Comparison of ENCODE assay signal across 1 cellular context in the genomic region with DNA sequence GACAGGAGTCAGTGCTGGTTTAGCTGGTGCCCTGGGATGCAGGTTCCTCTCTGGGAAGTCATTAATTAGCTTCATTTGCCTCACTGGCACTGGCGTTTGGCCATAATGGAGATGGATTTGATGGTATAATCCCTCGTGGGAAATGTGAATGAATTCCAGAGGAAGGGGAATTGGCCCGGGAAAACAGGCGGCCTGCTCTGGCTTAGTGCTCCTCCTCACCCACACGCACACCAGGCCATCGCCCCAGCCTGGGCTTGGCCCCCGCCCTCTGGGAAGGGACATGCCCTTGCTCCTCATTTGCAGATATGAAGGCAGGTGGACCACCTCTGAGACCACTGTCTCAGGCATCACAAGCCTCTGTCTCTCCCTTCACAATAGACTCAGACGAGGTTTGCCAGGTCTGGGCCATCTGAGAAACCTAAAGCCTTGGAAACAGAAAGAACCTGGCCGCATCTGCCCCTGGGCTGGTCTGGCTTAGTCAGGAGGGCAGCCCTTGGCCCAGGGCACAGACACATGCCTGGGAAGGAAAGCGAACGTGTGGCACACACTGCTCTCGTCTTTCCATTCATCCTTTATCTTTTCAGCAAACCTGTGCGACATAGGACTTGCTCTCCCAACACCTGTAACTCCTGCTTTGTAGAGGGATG.
TF ChIP-seq lines count a peak whose summit lies in the region.

No MANE protein-coding gene starts in this region.

TF ChIP-seq in H1, 55 proteins besides CTCF, POLR2A, EP300 and RAD21 (continued from another document):
- no peak for TF ChIP-seq BRCA1 (IDR thresholded peaks at IDR 0.05; ENCODE audit: low read depth, low read length)
- no peak for TF ChIP-seq YY1 (IDR thresholded peaks at IDR 0.05; ENCODE audit: low read depth, low read length)
- TF ChIP-seq, protein P1, sequence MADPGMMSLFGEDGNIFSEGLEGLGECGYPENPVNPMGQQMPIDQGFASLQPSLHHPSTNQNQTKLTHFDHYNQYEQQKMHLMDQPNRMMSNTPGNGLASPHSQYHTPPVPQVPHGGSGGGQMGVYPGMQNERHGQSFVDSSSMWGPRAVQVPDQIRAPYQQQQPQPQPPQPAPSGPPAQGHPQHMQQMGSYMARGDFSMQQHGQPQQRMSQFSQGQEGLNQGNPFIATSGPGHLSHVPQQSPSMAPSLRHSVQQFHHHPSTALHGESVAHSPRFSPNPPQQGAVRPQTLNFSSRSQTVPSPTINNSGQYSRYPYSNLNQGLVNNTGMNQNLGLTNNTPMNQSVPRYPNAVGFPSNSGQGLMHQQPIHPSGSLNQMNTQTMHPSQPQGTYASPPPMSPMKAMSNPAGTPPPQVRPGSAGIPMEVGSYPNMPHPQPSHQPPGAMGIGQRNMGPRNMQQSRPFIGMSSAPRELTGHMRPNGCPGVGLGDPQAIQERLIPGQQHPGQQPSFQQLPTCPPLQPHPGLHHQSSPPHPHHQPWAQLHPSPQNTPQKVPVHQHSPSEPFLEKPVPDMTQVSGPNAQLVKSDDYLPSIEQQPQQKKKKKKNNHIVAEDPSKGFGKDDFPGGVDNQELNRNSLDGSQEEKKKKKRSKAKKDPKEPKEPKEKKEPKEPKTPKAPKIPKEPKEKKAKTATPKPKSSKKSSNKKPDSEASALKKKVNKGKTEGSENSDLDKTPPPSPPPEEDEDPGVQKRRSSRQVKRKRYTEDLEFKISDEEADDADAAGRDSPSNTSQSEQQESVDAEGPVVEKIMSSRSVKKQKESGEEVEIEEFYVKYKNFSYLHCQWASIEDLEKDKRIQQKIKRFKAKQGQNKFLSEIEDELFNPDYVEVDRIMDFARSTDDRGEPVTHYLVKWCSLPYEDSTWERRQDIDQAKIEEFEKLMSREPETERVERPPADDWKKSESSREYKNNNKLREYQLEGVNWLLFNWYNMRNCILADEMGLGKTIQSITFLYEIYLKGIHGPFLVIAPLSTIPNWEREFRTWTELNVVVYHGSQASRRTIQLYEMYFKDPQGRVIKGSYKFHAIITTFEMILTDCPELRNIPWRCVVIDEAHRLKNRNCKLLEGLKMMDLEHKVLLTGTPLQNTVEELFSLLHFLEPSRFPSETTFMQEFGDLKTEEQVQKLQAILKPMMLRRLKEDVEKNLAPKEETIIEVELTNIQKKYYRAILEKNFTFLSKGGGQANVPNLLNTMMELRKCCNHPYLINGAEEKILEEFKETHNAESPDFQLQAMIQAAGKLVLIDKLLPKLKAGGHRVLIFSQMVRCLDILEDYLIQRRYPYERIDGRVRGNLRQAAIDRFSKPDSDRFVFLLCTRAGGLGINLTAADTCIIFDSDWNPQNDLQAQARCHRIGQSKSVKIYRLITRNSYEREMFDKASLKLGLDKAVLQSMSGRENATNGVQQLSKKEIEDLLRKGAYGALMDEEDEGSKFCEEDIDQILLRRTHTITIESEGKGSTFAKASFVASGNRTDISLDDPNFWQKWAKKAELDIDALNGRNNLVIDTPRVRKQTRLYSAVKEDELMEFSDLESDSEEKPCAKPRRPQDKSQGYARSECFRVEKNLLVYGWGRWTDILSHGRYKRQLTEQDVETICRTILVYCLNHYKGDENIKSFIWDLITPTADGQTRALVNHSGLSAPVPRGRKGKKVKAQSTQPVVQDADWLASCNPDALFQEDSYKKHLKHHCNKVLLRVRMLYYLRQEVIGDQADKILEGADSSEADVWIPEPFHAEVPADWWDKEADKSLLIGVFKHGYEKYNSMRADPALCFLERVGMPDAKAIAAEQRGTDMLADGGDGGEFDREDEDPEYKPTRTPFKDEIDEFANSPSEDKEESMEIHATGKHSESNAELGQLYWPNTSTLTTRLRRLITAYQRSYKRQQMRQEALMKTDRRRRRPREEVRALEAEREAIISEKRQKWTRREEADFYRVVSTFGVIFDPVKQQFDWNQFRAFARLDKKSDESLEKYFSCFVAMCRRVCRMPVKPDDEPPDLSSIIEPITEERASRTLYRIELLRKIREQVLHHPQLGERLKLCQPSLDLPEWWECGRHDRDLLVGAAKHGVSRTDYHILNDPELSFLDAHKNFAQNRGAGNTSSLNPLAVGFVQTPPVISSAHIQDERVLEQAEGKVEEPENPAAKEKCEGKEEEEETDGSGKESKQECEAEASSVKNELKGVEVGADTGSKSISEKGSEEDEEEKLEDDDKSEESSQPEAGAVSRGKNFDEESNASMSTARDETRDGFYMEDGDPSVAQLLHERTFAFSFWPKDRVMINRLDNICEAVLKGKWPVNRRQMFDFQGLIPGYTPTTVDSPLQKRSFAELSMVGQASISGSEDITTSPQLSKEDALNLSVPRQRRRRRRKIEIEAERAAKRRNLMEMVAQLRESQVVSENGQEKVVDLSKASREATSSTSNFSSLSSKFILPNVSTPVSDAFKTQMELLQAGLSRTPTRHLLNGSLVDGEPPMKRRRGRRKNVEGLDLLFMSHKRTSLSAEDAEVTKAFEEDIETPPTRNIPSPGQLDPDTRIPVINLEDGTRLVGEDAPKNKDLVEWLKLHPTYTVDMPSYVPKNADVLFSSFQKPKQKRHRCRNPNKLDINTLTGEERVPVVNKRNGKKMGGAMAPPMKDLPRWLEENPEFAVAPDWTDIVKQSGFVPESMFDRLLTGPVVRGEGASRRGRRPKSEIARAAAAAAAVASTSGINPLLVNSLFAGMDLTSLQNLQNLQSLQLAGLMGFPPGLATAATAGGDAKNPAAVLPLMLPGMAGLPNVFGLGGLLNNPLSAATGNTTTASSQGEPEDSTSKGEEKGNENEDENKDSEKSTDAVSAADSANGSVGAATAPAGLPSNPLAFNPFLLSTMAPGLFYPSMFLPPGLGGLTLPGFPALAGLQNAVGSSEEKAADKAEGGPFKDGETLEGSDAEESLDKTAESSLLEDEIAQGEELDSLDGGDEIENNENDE (IDR thresholded peaks at IDR 0.05; ENCODE audit: insufficient replicate concordance, low read length), result no peak
- TF ChIP-seq, protein P2, sequence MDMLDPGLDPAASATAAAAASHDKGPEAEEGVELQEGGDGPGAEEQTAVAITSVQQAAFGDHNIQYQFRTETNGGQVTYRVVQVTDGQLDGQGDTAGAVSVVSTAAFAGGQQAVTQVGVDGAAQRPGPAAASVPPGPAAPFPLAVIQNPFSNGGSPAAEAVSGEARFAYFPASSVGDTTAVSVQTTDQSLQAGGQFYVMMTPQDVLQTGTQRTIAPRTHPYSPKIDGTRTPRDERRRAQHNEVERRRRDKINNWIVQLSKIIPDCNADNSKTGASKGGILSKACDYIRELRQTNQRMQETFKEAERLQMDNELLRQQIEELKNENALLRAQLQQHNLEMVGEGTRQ (IDR thresholded peaks at IDR 0.05; ENCODE audit: low read length), result no peak
- no peak for TF ChIP-seq FOSL1 (IDR thresholded peaks at IDR 0.05; ENCODE audit: insufficient read depth, low read depth, low read length)
